Comparison of ENCODE assay signal across 16 cellular contexts in genomic region chr1:183303901-183304300, GRCh38.
DNase-seq lines count a peak whose midpoint lies in the region; TF ChIP-seq lines count a peak whose summit lies in the region.
"Had no signal": no experiment of that assay in that cellular context is flagged by ENCODE, and none has a peak within 500 bp of the region (broad histone marks: within the 10 kb centered on the region; RNA-seq: fewer than 3 reads in every experiment).

No MANE protein-coding gene starts in this region.

- in situ Hi-C loops in brain microvascular endothelial cell (cut with HindIII; ENCODE audit: low pct_ligation_motif_present, low sequenced_read_pairs), result no loop called here

- H3K27ac ChIP-seq in brain microvascular endothelial cell (no peak overlapping the region), mesodermal cell (ENCODE audit: low read depth, low read length, severe bottlenecking) (peak overlapping the region; percentile 60), tibial artery (peak overlapping the region; percentile 72 to 78)
- H3K27ac ChIP-seq: psoas muscle, suprapubic skin had no signal

- H3K27me3 ChIP-seq in brain microvascular endothelial cell (replicated peaks) (no peaks in the 10 kb centered on the region), tibial artery (no peaks in the 10 kb centered on the region)
- H3K27me3 ChIP-seq: suprapubic skin had no signal

- intact Hi-C loops in tibial artery (cut with DNase I; ENCODE audit: low total_unique reads), result no loop called here

- no peak for TF ChIP-seq CTCF in brain microvascular endothelial cell (IDR thresholded peaks at IDR 0.05; ENCODE audit: low read depth, low read length, missing control alignments)
- TF ChIP-seq CTCF in tibial artery (IDR thresholded peaks at IDR 0.05), result no peak

- DNase-seq in NCI-H146 treated with DMSO at 0.1 percent for 48 hours (lab: John Stamatoyannopoulos, UW; ENCODE audit: unreplicated experiment) (peak; percentile 7), NCI-H146 (lab: John Stamatoyannopoulos, UW) (no peak), brain microvascular endothelial cell (peak; percentile 7), tibial artery (no peak), iPS-NIHi11 (ENCODE audit: low spot score) (no peak), HEK293T (ENCODE audit: extremely low spot score) (no peak)
- no peak for DNase-seq in activated CD4-positive, alpha-beta T cell treated with anti-CD3 and anti-CD28 coated beads for 48 hours
- DNase-seq: activated CD4-positive, alpha-beta T cell treated with anti-CD3 and anti-CD28 coated beads, Interleukin-2, amount 50 U/mL, for 48 hours; activated T-cell treated with anti-CD3 and anti-CD28 coated beads, Interleukin-2, amount 50 U/mL, for 4 hours; cerebellar nuclear complex; DND-41; kidney glomerular epithelial cell; OCI-M1; psoas muscle had no signal

- H3K36me3 ChIP-seq in brain microvascular endothelial cell (replicated peaks), result no peaks in the 10 kb centered on the region
- no peaks in the 10 kb centered on the region for H3K36me3 ChIP-seq in mesodermal cell (ENCODE audit: control insufficient read depth, insufficient read depth, low read length)
- no peaks in the 10 kb centered on the region for H3K36me3 ChIP-seq in tibial artery
- H3K36me3 ChIP-seq: suprapubic skin had no signal

- CTCF ChIA-PET in HEK293T (lab: Yijun Ruan, JAX), result no interaction called here

- POLR2A ChIA-PET in HEK293T (lab: Yijun Ruan, JAX), result no interaction called here

- H3K4me3 ChIP-seq in brain microvascular endothelial cell (ENCODE audit: low read depth, low read length) (no peak overlapping the region), mesodermal cell (ENCODE audit: extremely low read depth, insufficient read depth, low read length, poor library complexity, severe bottlenecking) (no peak overlapping the region), tibial artery (no peak overlapping the region)
- H3K4me3 ChIP-seq: psoas muscle, suprapubic skin had no signal

- WGBS in mesodermal cell (ENCODE audit: insufficient coverage in 2 of 2), 2 experiments, result 92 to 95% methylated on average over 3 of the region's 3 CpGs

- peaks cover 20% of the 10 kb centered on the region for H3K4me1 ChIP-seq in mesodermal cell (ENCODE audit: control insufficient read depth, insufficient read depth, low read length, poor library complexity, severe bottlenecking)
- peaks cover 0 to 80% (median 56%) of the 10 kb centered on the region in 4 donors for H3K4me1 ChIP-seq in tibial artery
- H3K4me1 ChIP-seq: psoas muscle had no signal

- no peaks in the 10 kb centered on the region for H3K9me3 ChIP-seq in mesodermal cell (ENCODE audit: control insufficient read depth, low read length)
- no peaks in the 10 kb centered on the region for H3K9me3 ChIP-seq in tibial artery
- H3K9me3 ChIP-seq: psoas muscle, suprapubic skin had no signal

TF ChIP-seq in HEK293T, 16 proteins besides CTCF, POLR2A, EP300 and RAD21:
- TF ChIP-seq FOXM1 (IDR thresholded peaks at IDR 0.05; ENCODE audit: borderline replicate concordance), result no peak
- no peak for TF ChIP-seq BHLHE40 (IDR thresholded peaks at IDR 0.05; ENCODE audit: borderline replicate concordance)
- no peak for TF ChIP-seq SUZ12 (IDR thresholded peaks at IDR 0.05)
- TF ChIP-seq ZNF384 (IDR thresholded peaks at IDR 0.05), result no peak
- TF ChIP-seq FOXA1 (IDR thresholded peaks at IDR 0.05), result no peak
- TF ChIP-seq TARDBP (IDR thresholded peaks at IDR 0.05), result no peak
- TF ChIP-seq NFRKB (IDR thresholded peaks at IDR 0.05), result no peak
- no peak for TF ChIP-seq L3MBTL2 (conservative IDR thresholded peaks at IDR 0.05)
- TF ChIP-seq HDGF (IDR thresholded peaks at IDR 0.05; ENCODE audit: borderline replicate concordance), result no peak
- no peak for TF ChIP-seq FOXK2 (IDR thresholded peaks at IDR 0.05)
- TF ChIP-seq ARNT (IDR thresholded peaks at IDR 0.05), result no peak
- no peak for TF ChIP-seq CTBP1 (IDR thresholded peaks at IDR 0.05; ENCODE audit: borderline replicate concordance)
- TF ChIP-seq PKNOX1 (IDR thresholded peaks at IDR 0.05), result no peak
- no peak for TF ChIP-seq ELF4 (IDR thresholded peaks at IDR 0.05)

Comparison
In these comparisons a context has a peak if more than half of its experiments do, and no peak if none do; other contexts are left out.
1. DNase-seq: peak in NCI-H146 treated with DMSO at 0.1 percent for 48 hours (single experiment) and brain microvascular endothelial cell (single experiment); none in NCI-H146 (single experiment), tibial artery (0 of 2), iPS-NIHi11 (single experiment), activated CD4-positive, alpha-beta T cell treated with anti-CD3 and anti-CD28 coated beads for 48 hours (single experiment) and HEK293T (single experiment).